Comparison of ENCODE assay signal across 11 cellular contexts in the genomic region with DNA sequence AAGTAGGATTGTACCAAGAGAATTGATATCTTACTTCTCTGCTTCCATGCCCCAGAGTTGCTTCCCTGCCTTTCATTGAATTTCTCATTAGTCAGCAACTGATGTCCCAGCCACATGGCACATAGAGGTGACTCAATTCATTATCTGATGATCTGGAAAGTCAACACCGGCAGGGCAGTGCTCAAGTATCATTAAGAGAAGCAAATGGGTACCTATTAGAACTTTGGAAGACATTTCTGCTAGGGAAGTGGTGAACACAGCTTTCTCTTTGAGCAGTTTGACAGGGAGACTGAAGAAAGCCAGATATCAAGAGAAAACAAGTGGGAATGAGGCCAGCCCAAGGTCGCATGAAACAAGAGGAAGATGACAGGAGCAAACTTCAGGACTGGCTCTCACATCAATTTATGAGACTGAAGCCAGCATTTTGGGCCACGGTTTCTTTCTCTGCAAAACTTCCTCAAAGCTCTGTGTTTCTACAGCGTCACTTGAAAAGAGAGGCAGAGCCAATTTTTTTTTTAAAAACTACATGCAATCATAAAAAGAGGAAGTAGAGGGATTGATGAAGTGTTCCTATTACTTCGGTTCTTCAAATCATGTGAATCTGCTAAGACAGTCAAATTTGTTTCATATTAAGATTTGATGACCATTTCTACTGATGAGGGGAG.
A peak's percentile ranks its signal among the peaks of the same experiment; 100 is the strongest.
DNase-seq lines count a peak whose midpoint lies in the region; ATAC-seq and TF ChIP-seq lines count a peak whose summit lies in the region.
"Had no signal": no experiment of that assay in that cellular context is flagged by ENCODE, and none has a peak within 500 bp of the region (broad histone marks: within the 10 kb centered on the region; RNA-seq: fewer than 3 reads in every experiment).

No MANE protein-coding gene starts in this region.

- peak; percentile 57 for ATAC-seq in Right ventricle myocardium superior (ENCODE audit: poor library complexity)
- no peak for ATAC-seq in right cardiac atrium
- ATAC-seq in upper lobe of right lung, result peak; percentile 33
- ATAC-seq in HG02610 (IDR thresholded peaks at IDR 0.05; ENCODE audit: unreplicated experiment), result no peak
- ATAC-seq: Panc1 had no signal

- H3K9me3 ChIP-seq in right cardiac atrium (ENCODE audit: control insufficient read depth, low read length), result no peaks in the 10 kb centered on the region
- no peaks in the 10 kb centered on the region for H3K9me3 ChIP-seq in Peyer's patch
- no peaks in the 10 kb centered on the region for H3K9me3 ChIP-seq in left ventricle myocardium inferior (replicated peaks)
- no peaks in the 10 kb centered on the region for H3K9me3 ChIP-seq in upper lobe of right lung

- no peaks in the 10 kb centered on the region for H3K36me3 ChIP-seq in Peyer's patch
- H3K36me3 ChIP-seq in left ventricle myocardium inferior, result no peaks in the 10 kb centered on the region
- H3K36me3 ChIP-seq in upper lobe of right lung, result no peaks in the 10 kb centered on the region

- no peak for TF ChIP-seq POLR2A in Peyer's patch (IDR thresholded peaks at IDR 0.05)

- intact Hi-C loops in Right ventricle myocardium superior (cut with DNase I) (no loop called here), right cardiac atrium (cut with DNase I) (no loop called here), left ventricle myocardium inferior (cut with micrococcal nuclease) (no loop called here), upper lobe of right lung (cut with DNase I) (no loop called here)

- H3K27me3 ChIP-seq in right cardiac atrium (ENCODE audit: control insufficient read depth, insufficient read depth), result no peaks in the 10 kb centered on the region
- H3K27me3 ChIP-seq in Peyer's patch, result no peaks in the 10 kb centered on the region
- H3K27me3 ChIP-seq in left ventricle myocardium inferior (ENCODE audit: low read depth), result no peaks in the 10 kb centered on the region
- H3K27me3 ChIP-seq in upper lobe of right lung, result no peaks in the 10 kb centered on the region

- H3K4me1 ChIP-seq in right cardiac atrium (ENCODE audit: control insufficient read depth, insufficient read depth, low read length), result peaks cover 6% of the 10 kb centered on the region
- H3K4me1 ChIP-seq in Peyer's patch, result peaks cover 0 to 8% (median 0%) of the 10 kb centered on the region in 4 donors
- peaks cover 9% of the 10 kb centered on the region for H3K4me1 ChIP-seq in left ventricle myocardium inferior
- H3K4me1 ChIP-seq in upper lobe of right lung, result peaks cover 4% of the 10 kb centered on the region

- 18% methylated on average over 5 of the region's 5 CpGs for WGBS in right cardiac atrium

- H3K4me3 ChIP-seq in right cardiac atrium (ENCODE audit: low read length), result no peak overlapping the region
- H3K4me3 ChIP-seq in Peyer's patch, result no peak overlapping the region
- H3K4me3 ChIP-seq in left ventricle myocardium inferior, result no peak overlapping the region
- no peak overlapping the region for H3K4me3 ChIP-seq in upper lobe of right lung

- DNase-seq in Right ventricle myocardium superior, result no peak
- DNase-seq in right cardiac atrium, result no peak
- peak in 1 of 3 donors; percentile 58 for DNase-seq in Peyer's patch
- no peak for DNase-seq in left ventricle myocardium inferior
- no peak for DNase-seq in upper lobe of right lung
- no peak for DNase-seq in epidermal melanocyte (ENCODE audit: insufficient read length, low spot score)
- DNase-seq in activated T-cell treated with anti-CD3 and anti-CD28 coated beads, Interleukin-2, amount 50 U/mL, for 1 hour, result no peak
- DNase-seq: cerebellar nuclear complex, HFFc6 had no signal

- TF ChIP-seq CTCF in Peyer's patch (IDR thresholded peaks at IDR 0.05) (no peak), left ventricle myocardium inferior (IDR thresholded peaks at IDR 0.05; ENCODE audit: borderline replicate concordance) (no peak), upper lobe of right lung (IDR thresholded peaks at IDR 0.05) (no peak)

- no peak overlapping the region for H3K27ac ChIP-seq in right cardiac atrium (ENCODE audit: low read length)
- peak overlapping the region; percentile 32 to 51 (median 42) for H3K27ac ChIP-seq in Peyer's patch
- H3K27ac ChIP-seq in left ventricle myocardium inferior (replicated peaks), result peak overlapping the region; percentile 51
- H3K27ac ChIP-seq in upper lobe of right lung, result peak overlapping the region; percentile 68

Comparison
In these comparisons a context has a peak if more than half of its experiments do, and no peak if none do; other contexts are left out.
1. ATAC-seq: peak in Right ventricle myocardium superior (single experiment) and upper lobe of right lung (single experiment); none in right cardiac atrium (0 of 2) and HG02610 (single experiment).